In genomic region chr10:69451209-69451783, GRCh38 we compare ENCODE assay signal across 8 cellular contexts. TPM values are rescaled to one million over a fixed set of nuclear protein-coding genes. Genes with fewer than 3 reads are reported as not detected.
A peak's percentile ranks its signal among the peaks of the same experiment; 100 is the strongest.
DNase-seq lines count a peak whose midpoint lies in the region; ATAC-seq, FAIRE-seq and TF ChIP-seq lines count a peak whose summit lies in the region.

TSPAN15 (plus strand) TSS chr10:69451465; CDS start chr10:69451595, 130 bp downstream.

- no peaks in the 10 kb centered on the region for H3K36me3 ChIP-seq in endothelial cell of umbilical vein (ENCODE audit: control insufficient read depth in 2 of 2, extremely low read depth in 1 of 2, insufficient read depth in 2 of 2, low read length in 2 of 2)

- H3K9me3 ChIP-seq in endothelial cell of umbilical vein (replicated peaks; ENCODE audit: control insufficient read depth, insufficient read depth, low read length), result no peaks in the 10 kb centered on the region

- peaks cover 67% of the 10 kb centered on the region for H3K4me1 ChIP-seq in endothelial cell of umbilical vein (ENCODE audit: control insufficient read depth, extremely low read depth, insufficient read depth, low read length)

- DNase-seq in ACHN (peak; percentile 85), GM19240 (ENCODE audit: insufficient read length, low spot score) (peak; percentile 43), NOMO-1 treated with DMSO at 0.1 percent for 48 hours (lab: John Stamatoyannopoulos, UW; ENCODE audit: unreplicated experiment) (peak; percentile 62), activated T-cell treated with anti-CD3 and anti-CD28 coated beads for 1 hour (ENCODE audit: low read depth) (peak; percentile 60), endothelial cell of umbilical vein (ENCODE audit: low read depth, low spot score) (peak; percentile 87), midbrain (lab: John Stamatoyannopoulos, UW) (peak; percentile 97)
- DNase-seq in stimulated activated CD8-positive, alpha-beta memory T cell treated with anti-CD3 and anti-CD28 coated beads, Interleukin-15, amount 100 ng/mL, for 24 hours (ENCODE audit: low read depth), result peak; percentile 49

- TF ChIP-seq CTCF in endothelial cell of umbilical vein (IDR thresholded peaks at IDR 0.05; ENCODE audit: extremely low read depth in 1 of 2, insufficient read depth in 1 of 2, low read depth in 1 of 2, low read length in 2 of 2), result no peak

- POLR2A ChIA-PET in endothelial cell of umbilical vein (lab: Charles Lee), result interaction anchor here (0.5 to 0.6 kb wide), 3 partner anchors 10 to 24 kb away, joined by 3 to 7 read pairs (median 5); no protein-coding TSS in a partner anchor

- CTCF ChIA-PET in endothelial cell of umbilical vein (lab: Charles Lee), result interaction anchor here (0.9 to 7.5 kb wide), 11 partner anchors 11 to 64 kb away, joined by 3 to 60 read pairs (median 8); no protein-coding TSS in a partner anchor

- H2AFZ ChIP-seq in endothelial cell of umbilical vein (ENCODE audit: low read depth, low read length), result peak within 1 kb of the TSS; percentile 91

- in situ Hi-C loops in ACHN (cut with HindIII; ENCODE audit: low pct_ligation_motif_present, low pct_unique_long_range_greater_than_20kb, low sequenced_read_pairs), result no loop called here

- peak within 1 kb of the TSS; percentile 84 for H3K4me2 ChIP-seq in endothelial cell of umbilical vein (ENCODE audit: insufficient read depth, low read length)

- dilution Hi-C loops in endothelial cell of umbilical vein (cut with MboI; ENCODE audit: extremely low pct_ligation_motif_present, low sequenced_read_pairs), result loop anchor here (5.0 kb wide), 1 partner anchor 46 kb away; no protein-coding TSS in a partner anchor

- no TSS peak for BruUV-seq in endothelial cell of umbilical vein (replicated peaks; lab: Mats Ljungman, UMichigan)

- peak; percentile 75 for FAIRE-seq in endothelial cell of umbilical vein (lab: Jason Lieb, UNC)

- peak within 1 kb of the TSS; percentile 5 for H3K27ac ChIP-seq in endothelial cell of umbilical vein (ENCODE audit: insufficient read depth, low read depth, low read length)

- no peak for TF ChIP-seq POLR2A in endothelial cell of umbilical vein (IDR thresholded peaks at IDR 0.05; ENCODE audit: low read depth, low read length)

- peak within 1 kb of the TSS; percentile 61 to 92 (median 81) for H3K4me3 ChIP-seq in endothelial cell of umbilical vein (replicated peaks in 1 of 3; ENCODE audit: insufficient read depth in 1 of 3, low read depth in 1 of 3, low read length in 3 of 3)

- H3K9me1 ChIP-seq in endothelial cell of umbilical vein (replicated peaks; ENCODE audit: control insufficient read depth, extremely low read depth, insufficient read depth, low read length), result no peaks in the 10 kb centered on the region

- peak within 1 kb of the TSS; percentile 68 for H3K9ac ChIP-seq in endothelial cell of umbilical vein (replicated peaks; ENCODE audit: extremely low read depth, insufficient read depth, low read length)

- peak; percentile 68 for ATAC-seq in HG03521 (IDR thresholded peaks at IDR 0.05; ENCODE audit: unreplicated experiment)

- intact Hi-C loops in endothelial cell of umbilical vein (cut with micrococcal nuclease), result loop anchor here (1.0 to 2.0 kb wide), 3 partner anchors 14 to 48 kb away; no protein-coding TSS in a partner anchor

- H3K79me2 ChIP-seq in endothelial cell of umbilical vein (ENCODE audit: control insufficient read depth, insufficient read depth, low read length), result peaks cover 2% of the 10 kb centered on the region

- H3K27me3 ChIP-seq in endothelial cell of umbilical vein (ENCODE audit: control insufficient read depth in 2 of 2, insufficient read depth in 2 of 2, low read length in 2 of 2), result no peaks in the 10 kb centered on the region

- H4K20me1 ChIP-seq in endothelial cell of umbilical vein (replicated peaks; ENCODE audit: control insufficient read depth, extremely low read depth, insufficient read depth, low read length), result no peaks in the 10 kb centered on the region

TF ChIP-seq in endothelial cell of umbilical vein, 7 proteins besides CTCF, POLR2A, EP300 and RAD21:
- TF ChIP-seq MYC (IDR thresholded peaks at IDR 0.05; ENCODE audit: low read depth, low read length), result no peak
- no peak for TF ChIP-seq JUN (IDR thresholded peaks at IDR 0.05; ENCODE audit: borderline replicate concordance, insufficient read depth, insufficient read length, low read depth)
- no peak for TF ChIP-seq EZH2 (IDR thresholded peaks at IDR 0.05; ENCODE audit: borderline replicate concordance, low read depth, low read length, severe bottlenecking)
- TF ChIP-seq FOS (IDR thresholded peaks at IDR 0.05; ENCODE audit: borderline replicate concordance, insufficient read depth, low read length), result no peak
- TF ChIP-seq POLR2AphosphoS5 (IDR thresholded peaks at IDR 0.05; ENCODE audit: insufficient read depth, low read depth, low read length), result no peak
- no peak for TF ChIP-seq MAX (IDR thresholded peaks at IDR 0.05; ENCODE audit: insufficient read depth, insufficient read length)
- TF ChIP-seq GATA2 (IDR thresholded peaks at IDR 0.05; ENCODE audit: insufficient read depth, insufficient read length, low read depth, low read length), result no peak
TF ChIP-seq in endothelial cell of umbilical vein: peak in this region for 0.

RNA-seq across cellular contexts. Expression of gene TSPAN15, which starts in this region (rescaled TPM):
- total RNA-seq in endothelial cell of umbilical vein, result 78.4 and 100 TPM in 2 replicates
- 166 and 189 TPM in 2 replicates for polyA plus RNA-seq in endothelial cell of umbilical vein
- 105 and 118 TPM in 2 replicates for polyA plus RNA-seq in endothelial cell of umbilical vein (2011; cell fraction: cytosol; rRNA removed)
- polyA plus RNA-seq in endothelial cell of umbilical vein (2011; cell fraction: nucleus; rRNA removed), result 69.7 and 75.3 TPM in 2 replicates
- 50.5 and 94.9 TPM in 2 replicates for polyA plus RNA-seq in endothelial cell of umbilical vein (2012)
- 120 and 174 TPM in 2 replicates for polyA minus RNA-seq in endothelial cell of umbilical vein
- polyA minus RNA-seq in endothelial cell of umbilical vein (2011; cell fraction: cytosol; rRNA and poly(A)+ RNA removed), result 10.7 TPM
- 50.8 and 57.3 TPM in 2 replicates for polyA minus RNA-seq in endothelial cell of umbilical vein (2011; cell fraction: nucleus; rRNA and poly(A)+ RNA removed)

Comparison
In these comparisons a context has a peak if more than half of its experiments do, and no peak if none do; other contexts are left out.
1. Peak in every context shown above with its lines: DNase-seq, ATAC-seq, H3K4me3 ChIP-seq and H3K27ac ChIP-seq.
2. DNase-seq: peak in every context shown above with its lines; median percentile 97 in midbrain; 87 in endothelial cell of umbilical vein; 85 in ACHN; 62 in NOMO-1 treated with DMSO at 0.1 percent for 48 hours; 60 in activated T-cell treated with anti-CD3 and anti-CD28 coated beads for 1 hour; 49 in stimulated activated CD8-positive, alpha-beta memory T cell treated with anti-CD3 and anti-CD28 coated beads, Interleukin-15, amount 100 ng/mL, for 24 hours; 43 in GM19240.